Comparison of ENCODE assay signal across 8 cellular contexts in genomic region chr16:70380205-70380918, GRCh38. TPM values are rescaled to one million over a fixed set of nuclear protein-coding genes. Genes with fewer than 3 reads are reported as not detected.
DNase-seq lines count a peak whose midpoint lies in the region; ATAC-seq and TF ChIP-seq lines count a peak whose summit lies in the region.

No MANE protein-coding gene starts in this region.

- H3K27ac Mint-ChIP-seq in mesothelial cell of epicardium = peak overlapping the region; percentile 96

- H3K36me3 Mint-ChIP-seq in mesothelial cell of epicardium = peaks cover 15% of the 10 kb centered on the region

- peaks cover 11% of the 10 kb centered on the region for H3K4me1 Mint-ChIP-seq in mesothelial cell of epicardium

- CTCF ChIA-PET in HEK293 (lab: Yijun Ruan, JAX) = interaction anchor here (1.1 to 1.3 kb wide), 2 partner anchors 57 to 142 kb away, joined by 3 to 4 read pairs; no protein-coding TSS in a partner anchor

- no peaks in the 10 kb centered on the region for H3K27me3 Mint-ChIP-seq in mesothelial cell of epicardium (ENCODE audit: low read depth)

- peak overlapping the region; percentile 85 for H3K4me3 Mint-ChIP-seq in mesothelial cell of epicardium

- H3K4me3 ChIP-seq in HEK293 (ENCODE audit: low read depth, low read length) = peak overlapping the region; percentile 57

- H3K4me1 ChIP-seq in HEK293 (ENCODE audit: control insufficient read depth, insufficient read depth, low read length) = peaks cover 3% of the 10 kb centered on the region; the same call in 1 of the 2 replicates

- peak; percentile 91 for DNase-seq in GM03348 (ENCODE audit: low spot score)
- peak; percentile 55 for DNase-seq in NCI-H2107 (lab: John Stamatoyannopoulos, UW)
- DNase-seq in activated CD4-positive, alpha-beta T cell treated with anti-CD3 and anti-CD28 coated beads, Interleukin-2, amount 50 U/mL, for 48 hours = peak; percentile 81 to 86
- DNase-seq in effector CD4-positive, alpha-beta T cell = peak; percentile 31
- DNase-seq in mesothelial cell of epicardium (ENCODE audit: low spot score in 2 of 2, unreplicated experiment in 2 of 2) = peak; percentile 57 to 80
- DNase-seq in stimulated activated CD8-positive, alpha-beta memory T cell treated with anti-CD3 and anti-CD28 coated beads, Interleukin-15, amount 100 ng/mL, for 48 hours (ENCODE audit: low read depth in 2 of 2) = peak; percentile 75 to 79

- TF ChIP-seq CTCF in HEK293 (tag by site-specific recombination; IDR thresholded peaks at IDR 0.05) (no peak), mesothelial cell of epicardium (IDR thresholded peaks at IDR 0.05; ENCODE audit: unreplicated experiment) (no peak)

- H3K27ac ChIP-seq in HEK293 (ENCODE audit: extremely low read depth, low read depth, low read length) = peak overlapping the region; percentile 88

- POLR2A ChIA-PET in HEK293 (lab: Yijun Ruan, JAX) = interaction anchor here (0.6 to 3.7 kb wide), 23 partner anchors 11 to 289 kb away, joined by 3 to 42 read pairs (median 6); partner anchors contain the start of genes AARS1, COG4, DDX19A and FCSK

- peaks cover 17 to 30% of the 10 kb centered on the region in 2 experiments for H3K36me3 ChIP-seq in HEK293 (ENCODE audit: control insufficient read depth in 2 of 2, insufficient read depth in 1 of 2, low read length in 2 of 2)

- H3K9me3 ChIP-seq in HEK293 (ENCODE audit: control insufficient read depth, insufficient read depth, low read depth, low read length) = no peaks in the 10 kb centered on the region

- no peak for ATAC-seq in HG03520 (IDR thresholded peaks at IDR 0.05; ENCODE audit: unreplicated experiment)

- no peaks in the 10 kb centered on the region for H3K9me3 Mint-ChIP-seq in mesothelial cell of epicardium

TF ChIP-seq in HEK293, 187 proteins besides CTCF, POLR2A, EP300 and RAD21 (continues in another document):
- TF ChIP-seq ELK4 (IDR thresholded peaks at IDR 0.05; ENCODE audit: borderline replicate concordance, low read depth, low read length) (no peak), TRIM28 (IDR thresholded peaks at IDR 0.05; ENCODE audit: borderline replicate concordance, low read length) (no peak), ZBTB48 (tag by site-specific recombination; IDR thresholded peaks at IDR 0.05) (peak; percentile 23), SCRT1 (tag by site-specific recombination; IDR thresholded peaks at IDR 0.05; ENCODE audit: borderline replicate concordance) (peak; percentile 97; the same call in 1 of the 2 replicates), ZNF2 (tag by site-specific recombination; IDR thresholded peaks at IDR 0.05) (no peak), BCL11B (tag by site-specific recombination; IDR thresholded peaks at IDR 0.05; ENCODE audit: low read depth) (peak; percentile 14; the same call in 1 of the 2 replicates), ZBTB6 (tag by site-specific recombination; IDR thresholded peaks at IDR 0.05) (peak; percentile 89), ZNF449 (tag by site-specific recombination; IDR thresholded peaks at IDR 0.05) (no peak), PATZ1 (tag by site-specific recombination; IDR thresholded peaks at IDR 0.05) (peak; percentile 87; the same call in 1 of the 2 replicates), ZBTB7A (tag by site-specific recombination; IDR thresholded peaks at IDR 0.05; ENCODE audit: low read depth) (no peak), ZFHX2 (tag by site-specific recombination; conservative IDR thresholded peaks at IDR 0.05) (peak; percentile 55), SCRT2 (tag by site-specific recombination; IDR thresholded peaks at IDR 0.05) (peak; percentile 100), ZNF629 (tag by site-specific recombination; IDR thresholded peaks at IDR 0.05) (peak; percentile 47; the same call in 1 of the 2 replicates), ZNF398 (tag by site-specific recombination; IDR thresholded peaks at IDR 0.05) (peak; percentile 97), ZBTB26 (tag by site-specific recombination; optimal IDR thresholded peaks at IDR 0.05) (peak; percentile 20), ZBTB20 (tag by site-specific recombination; IDR thresholded peaks at IDR 0.05) (peak; percentile 80)

RNA-seq across cellular contexts. Expression of gene DDX19A, which starts 33.7 kb away (rescaled TPM):
- total RNA-seq in mesothelial cell of epicardium = 50.5 to 54.9 TPM (median 51.5 TPM) in 3 replicates

RNA-seq across cellular contexts. Expression of gene ST3GAL2, which starts 58.5 kb away (rescaled TPM):
- 46.5 to 53.0 TPM (median 47.4 TPM) in 3 replicates for total RNA-seq in mesothelial cell of epicardium

Comparison
In these comparisons a context has a peak if more than half of its experiments do, and no peak if none do; other contexts are left out.
1. DNase-seq: peak in every context shown above with its lines; median percentile 91 in GM03348; 84 in activated CD4-positive, alpha-beta T cell treated with anti-CD3 and anti-CD28 coated beads, Interleukin-2, amount 50 U/mL, for 48 hours; 77 in stimulated activated CD8-positive, alpha-beta memory T cell treated with anti-CD3 and anti-CD28 coated beads, Interleukin-15, amount 100 ng/mL, for 48 hours; 68 in mesothelial cell of epicardium; 55 in NCI-H2107; 31 in effector CD4-positive, alpha-beta T cell.